ENCODE assay signal across 17 cellular contexts in the genomic region with DNA sequence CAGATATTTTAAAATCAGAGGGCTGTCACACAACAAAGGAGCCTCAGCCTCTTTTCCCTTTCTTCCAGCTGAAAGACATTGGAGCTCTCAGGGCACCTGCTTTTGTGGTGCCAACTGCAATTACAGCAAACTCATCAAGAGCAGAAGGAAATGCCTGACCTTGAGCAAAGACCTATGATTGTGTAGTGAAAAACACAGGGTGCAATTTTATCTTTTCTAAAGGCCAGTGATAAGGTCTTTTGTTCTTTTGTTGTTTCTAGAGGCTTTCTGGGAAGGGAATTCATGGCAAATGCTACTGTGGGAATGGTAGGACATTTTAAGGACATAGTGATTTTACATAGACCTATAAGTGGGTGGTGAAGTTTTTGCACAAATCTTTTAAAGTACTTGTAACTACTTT.
A peak's percentile ranks its signal among the peaks of the same experiment; 100 is the strongest.
DNase-seq lines count a peak whose midpoint lies in the region; ATAC-seq and TF ChIP-seq lines count a peak whose summit lies in the region.
"Had no signal": no experiment of that assay in that cellular context is flagged by ENCODE, and none has a peak within 500 bp of the region (broad histone marks: within the 10 kb centered on the region; RNA-seq: fewer than 3 reads in every experiment).

No MANE protein-coding gene starts in this region.

- H3K4me1 ChIP-seq in effector memory CD4-positive, alpha-beta T cell (ENCODE audit: control insufficient read depth, insufficient read depth, low read length, poor library complexity, severe bottlenecking), result no peaks in the 10 kb centered on the region
- H3K4me1 ChIP-seq in gastrocnemius medialis, result no peaks in the 10 kb centered on the region

- no peaks in the 10 kb centered on the region for H3K9me3 ChIP-seq in effector memory CD4-positive, alpha-beta T cell (ENCODE audit: control insufficient read depth, low read length)
- peaks cover 0 to 3% (median 0%) of the 10 kb centered on the region in 3 donors for H3K9me3 ChIP-seq in gastrocnemius medialis

- TF ChIP-seq POLR2A in gastrocnemius medialis (IDR thresholded peaks at IDR 0.05), result no peak

- H3K36me3 ChIP-seq in effector memory CD4-positive, alpha-beta T cell (ENCODE audit: control insufficient read depth, insufficient read depth, low read length), result no peaks in the 10 kb centered on the region
- no peaks in the 10 kb centered on the region for H3K36me3 ChIP-seq in gastrocnemius medialis
- H3K36me3 ChIP-seq: BLaER1 had no signal

- ATAC-seq in gastrocnemius medialis, result no peak
- ATAC-seq: HCT116 had no signal

- no peaks in the 10 kb centered on the region for H3K27me3 ChIP-seq in effector memory CD4-positive, alpha-beta T cell (replicated peaks; ENCODE audit: control insufficient read depth, insufficient read depth, low read length, poor library complexity, severe bottlenecking)
- no peaks in the 10 kb centered on the region for H3K27me3 ChIP-seq in gastrocnemius medialis
- H3K27me3 ChIP-seq: BLaER1 had no signal

- intact Hi-C loops in gastrocnemius medialis (cut with DNase I; ENCODE audit: low total_unique reads), result no loop called here

- no peak overlapping the region for H3K27ac ChIP-seq in effector memory CD4-positive, alpha-beta T cell (ENCODE audit: insufficient read depth, low read length, poor library complexity, severe bottlenecking)
- H3K27ac ChIP-seq in gastrocnemius medialis, result no peak overlapping the region

- in situ Hi-C loops in gastrocnemius medialis (cut with MboI; ENCODE audit: low sequenced_read_pairs in 4 of 4), result no loop called here

- TF ChIP-seq CTCF in gastrocnemius medialis (IDR thresholded peaks at IDR 0.05 in 4 of 5, conservative IDR thresholded peaks at IDR 0.05 in 1 of 5), result no peak

- H3K4me3 ChIP-seq in effector memory CD4-positive, alpha-beta T cell (ENCODE audit: insufficient read depth, low read depth, low read length, poor library complexity, severe bottlenecking), result no peak overlapping the region
- H3K4me3 ChIP-seq in gastrocnemius medialis, result no peak overlapping the region
- H3K4me3 ChIP-seq: BLaER1 had no signal

- DNase-seq in NCI-H1417 (lab: John Stamatoyannopoulos, UW) (peak in 2 of 3 experiments; percentile 3 to 41), NCI-H1417 treated with DMSO at 0.1 percent for 48 hours (lab: John Stamatoyannopoulos, UW) (no peak), COR-L47 (lab: John Stamatoyannopoulos, UW) (peak; percentile 29), NCI-H69 (lab: John Stamatoyannopoulos, UW) (peak; percentile 35), retina (peak; percentile 38), gastrocnemius medialis (no peak)
- DNase-seq in effector memory CD4-positive, alpha-beta T cell, result no peak
- DNase-seq: 8988T; Calu3; CD4-positive, alpha-beta memory T cell; DMS79 treated with DMSO at 0.1 percent for 48 hours; GF-D8; GOT3; H7; HFFc6 had no signal

Comparison
In these comparisons a context has a peak if more than half of its experiments do, and no peak if none do; other contexts are left out.
1. DNase-seq: peak in NCI-H1417 (2 of 3), COR-L47 (single experiment), NCI-H69 (single experiment) and retina (single experiment); none in NCI-H1417 treated with DMSO at 0.1 percent for 48 hours (single experiment), effector memory CD4-positive, alpha-beta T cell (0 of 3) and gastrocnemius medialis (0 of 2).